Comparison of ENCODE assay signal across 8 cellular contexts in genomic region chr5:172411423-172412111, GRCh38.
DNase-seq lines count a peak whose midpoint lies in the region; ATAC-seq and TF ChIP-seq lines count a peak whose summit lies in the region.
"Had no signal": no experiment of that assay in that cellular context is flagged by ENCODE, and none has a peak within 500 bp of the region (broad histone marks: within the 10 kb centered on the region; RNA-seq: fewer than 3 reads in every experiment).

No MANE protein-coding gene starts in this region.

- no peak for TF ChIP-seq CTCF in NB4 (IDR thresholded peaks at IDR 0.05; ENCODE audit: low read depth, low read length)

- H3K4me1 Mint-ChIP-seq in activated naive CD4-positive, alpha-beta T cell treated with anti-CD3 and anti-CD28 coated beads, Interleukin-2, amount 10 ng/mL, durations not matched to agents 7 days and 5 days = peaks cover 28% of the 10 kb centered on the region
- H3K4me1 Mint-ChIP-seq in stimulated activated naive B cell treated with anti-CD40 and anti-IgM and Interleukin-4, amounts not matched to agents 10 μg/mL and 1 μg/mL and 100 μg/mL, for 72 hours = peaks cover 11 to 26% of the 10 kb centered on the region in 2 donors

- no peak for TF ChIP-seq POLR2A in NB4 (IDR thresholded peaks at IDR 0.05; ENCODE audit: extremely low read depth, insufficient read length)

- no peaks in the 10 kb centered on the region for H3K9me3 Mint-ChIP-seq in activated naive CD4-positive, alpha-beta T cell treated with anti-CD3 and anti-CD28 coated beads, Interleukin-2, amount 10 ng/mL, durations not matched to agents 7 days and 5 days
- no peaks in the 10 kb centered on the region for H3K9me3 Mint-ChIP-seq in stimulated activated naive B cell treated with anti-CD40 and anti-IgM and Interleukin-4, amounts not matched to agents 10 μg/mL and 1 μg/mL and 100 μg/mL, for 72 hours

- peak; percentile 41 to 64 for ATAC-seq in stimulated activated naive B cell treated with anti-CD40 and anti-IgM and Interleukin-4, amounts not matched to agents 10 μg/mL and 1 μg/mL and 100 μg/mL, for 72 hours (replicated peaks)
- ATAC-seq in HG02610 (IDR thresholded peaks at IDR 0.05; ENCODE audit: unreplicated experiment) (no peak), HG03045 (IDR thresholded peaks at IDR 0.05; ENCODE audit: unreplicated experiment) (no peak)

- H3K4me3 Mint-ChIP-seq in activated naive CD4-positive, alpha-beta T cell treated with anti-CD3 and anti-CD28 coated beads, Interleukin-2, amount 10 ng/mL, durations not matched to agents 7 days and 5 days = no peak overlapping the region
- no peak overlapping the region for H3K4me3 Mint-ChIP-seq in stimulated activated naive B cell treated with anti-CD40 and anti-IgM and Interleukin-4, amounts not matched to agents 10 μg/mL and 1 μg/mL and 100 μg/mL, for 72 hours

- CTCF ChIA-PET in activated naive CD4-positive, alpha-beta T cell treated with anti-CD3 and anti-CD28 coated beads, Interleukin-2, amount 10 ng/mL, durations not matched to agents 7 days and 5 days (lab: Charles Lee) = interaction anchor here (0.6 to 1.0 kb wide), 2 partner anchors 40 to 923 kb away, joined by 3 read pairs; no protein-coding TSS in a partner anchor

- no peaks in the 10 kb centered on the region for H3K36me3 Mint-ChIP-seq in activated naive CD4-positive, alpha-beta T cell treated with anti-CD3 and anti-CD28 coated beads, Interleukin-2, amount 10 ng/mL, durations not matched to agents 7 days and 5 days
- H3K36me3 Mint-ChIP-seq in stimulated activated naive B cell treated with anti-CD40 and anti-IgM and Interleukin-4, amounts not matched to agents 10 μg/mL and 1 μg/mL and 100 μg/mL, for 72 hours = no peaks in the 10 kb centered on the region

- H3K4me3 ChIP-seq in NB4 (ENCODE audit: low read depth, low read length) = no peak overlapping the region

- peak; percentile 46 for DNase-seq in NB4 (ENCODE audit: low read depth)
- peak; percentile 46 for DNase-seq in activated naive CD4-positive, alpha-beta T cell treated with anti-CD3 and anti-CD28 coated beads, Interleukin-2, amount 10 ng/mL, durations not matched to agents 7 days and 5 days
- DNase-seq in iris pigment epithelial cell (ENCODE audit: low read depth) = peak; percentile 68
- DNase-seq in stimulated activated naive B cell treated with anti-CD40 and anti-IgM and Interleukin-4, amounts not matched to agents 10 μg/mL and 1 μg/mL and 100 μg/mL, for 72 hours = no peak
- no peak for DNase-seq in NCI-H1436 (lab: John Stamatoyannopoulos, UW)
- DNase-seq: NCI-H187 treated with DMSO at 0.1 percent for 48 hours had no signal

- H3K27ac Mint-ChIP-seq in activated naive CD4-positive, alpha-beta T cell treated with anti-CD3 and anti-CD28 coated beads, Interleukin-2, amount 10 ng/mL, durations not matched to agents 7 days and 5 days = no peak overlapping the region
- no peak overlapping the region for H3K27ac Mint-ChIP-seq in stimulated activated naive B cell treated with anti-CD40 and anti-IgM and Interleukin-4, amounts not matched to agents 10 μg/mL and 1 μg/mL and 100 μg/mL, for 72 hours

- peaks cover 26% of the 10 kb centered on the region for H3K27me3 Mint-ChIP-seq in activated naive CD4-positive, alpha-beta T cell treated with anti-CD3 and anti-CD28 coated beads, Interleukin-2, amount 10 ng/mL, durations not matched to agents 7 days and 5 days
- peaks cover 4 to 5% of the 10 kb centered on the region in 2 donors for H3K27me3 Mint-ChIP-seq in stimulated activated naive B cell treated with anti-CD40 and anti-IgM and Interleukin-4, amounts not matched to agents 10 μg/mL and 1 μg/mL and 100 μg/mL, for 72 hours

Comparison
In these comparisons a context has a peak if more than half of its experiments do, and no peak if none do; other contexts are left out.
1. DNase-seq: peak in NB4 (single experiment), activated naive CD4-positive, alpha-beta T cell treated with anti-CD3 and anti-CD28 coated beads, Interleukin-2, amount 10 ng/mL, durations not matched to agents 7 days and 5 days (single experiment) and iris pigment epithelial cell (single experiment); none in stimulated activated naive B cell treated with anti-CD40 and anti-IgM and Interleukin-4, amounts not matched to agents 10 μg/mL and 1 μg/mL and 100 μg/mL, for 72 hours (single experiment) and NCI-H1436 (single experiment).
2. ATAC-seq: peak in stimulated activated naive B cell treated with anti-CD40 and anti-IgM and Interleukin-4, amounts not matched to agents 10 μg/mL and 1 μg/mL and 100 μg/mL, for 72 hours (2 of 2); none in HG02610 (single experiment) and HG03045 (single experiment).